8 cellular contexts compared by ENCODE assay signal in genomic region chr6:130020106-130020851, GRCh38. TPM values are rescaled to one million over a fixed set of nuclear protein-coding genes. Genes with fewer than 3 reads are reported as not detected.
DNase-seq lines count a peak whose midpoint lies in the region; ATAC-seq, FAIRE-seq and TF ChIP-seq lines count a peak whose summit lies in the region.

No MANE protein-coding gene starts in this region.

- H3K27ac ChIP-seq in GM23338 (ENCODE audit: low read depth) = no peak overlapping the region

- H3K36me3 ChIP-seq in GM23338 (ENCODE audit: insufficient read depth) = no peaks in the 10 kb centered on the region

- peaks cover 12% of the 10 kb centered on the region; the same call in 1 of the 2 replicates for H3K79me2 ChIP-seq in GM23338 (replicated peaks; ENCODE audit: insufficient read depth)

- ATAC-seq in GM23338 (peak; percentile 12), left colon (peak; percentile 32)
- peak; percentile 34 for ATAC-seq in central memory CD8-positive, alpha-beta T cell (replicated peaks; ENCODE audit: extremely low read depth, poor library complexity, severe bottlenecking)

- H3K27me3 Mint-ChIP-seq in GM23338 (ENCODE audit: insufficient read depth, low read depth, poor library complexity) = peaks cover 10% of the 10 kb centered on the region
- H3K27me3 Mint-ChIP-seq in central memory CD8-positive, alpha-beta T cell = no peaks in the 10 kb centered on the region

- H3K27ac Mint-ChIP-seq in GM23338 = no peak overlapping the region
- peak overlapping the region; percentile 74 for H3K27ac Mint-ChIP-seq in central memory CD8-positive, alpha-beta T cell (ENCODE audit: low read depth)

- 0 out of 2 replicates have a peak, but pooled peaks cover 8% of the 10 kb centered on the region for H3F3A ChIP-seq in GM23338 (replicated peaks; ENCODE audit: low read depth)

- H2AFZ ChIP-seq in GM23338 = peak overlapping the region; percentile 19

- peaks cover 8% of the 10 kb centered on the region for H3K4me1 ChIP-seq in GM23338 (ENCODE audit: insufficient read depth)

- peak overlapping the region; percentile 82 for H3K4me3 ChIP-seq in AG10803 (ENCODE audit: low read length)
- peak overlapping the region; percentile 66 for H3K4me3 ChIP-seq in GM23338

- H3K4me2 ChIP-seq in GM23338 = peak overlapping the region; percentile 80

- no peak for FAIRE-seq in H54 (lab: Jason Lieb, UNC)

- H3K4me3 Mint-ChIP-seq in GM23338 = peak overlapping the region; percentile 93
- peak overlapping the region; percentile 96 for H3K4me3 Mint-ChIP-seq in central memory CD8-positive, alpha-beta T cell

- intact Hi-C loops in left colon (cut with DNase I, micrococcal nuclease) = loop anchor here in 1 of 2 donors (10.0 kb wide), 1 partner anchor 415 kb away; no protein-coding TSS in a partner anchor

- H3K9me3 Mint-ChIP-seq in GM23338 = peaks cover 5% of the 10 kb centered on the region; the same call in 2 of the 3 replicates
- H3K9me3 Mint-ChIP-seq in central memory CD8-positive, alpha-beta T cell = no peaks in the 10 kb centered on the region

- no peak for TF ChIP-seq POLR2A in H54 (IDR thresholded peaks at IDR 0.05; ENCODE audit: low read depth, low read length)

- no peaks in the 10 kb centered on the region for H3K9me2 ChIP-seq in GM23338 (ENCODE audit: insufficient read depth)

- peaks cover 11% of the 10 kb centered on the region for H4K20me1 ChIP-seq in GM23338 (replicated peaks; ENCODE audit: insufficient read depth)

- H3K4me1 Mint-ChIP-seq in GM23338 = peaks cover 10% of the 10 kb centered on the region
- H3K4me1 Mint-ChIP-seq in central memory CD8-positive, alpha-beta T cell = peaks cover 22% of the 10 kb centered on the region

- H3K27me3 ChIP-seq in GM23338 (ENCODE audit: insufficient read depth) = peaks cover 7% of the 10 kb centered on the region

- peak; percentile 7 for DNase-seq in AG10803 (ENCODE audit: low read depth)
- peak; percentile 35 for DNase-seq in GM23338 (ENCODE audit: low spot score)
- DNase-seq in UCSD-AML1 (lab: John Stamatoyannopoulos, UW; ENCODE audit: unreplicated experiment) = peak; percentile 60
- peak; percentile 16 to 23 for DNase-seq in central memory CD8-positive, alpha-beta T cell (ENCODE audit: low spot score in 2 of 2)
- peak; percentile 31 to 55 for DNase-seq in left colon
- peak; percentile 30 for DNase-seq in stimulated activated CD4-positive, alpha-beta T cell treated with anti-CD3 and anti-CD28 coated beads, Interleukin-4, amount 100 ng/mL, for 24 hours
- DNase-seq in H54 (ENCODE audit: insufficient read length, low spot score) = no peak
- DNase-seq in HPDE6-E6E7 (ENCODE audit: extremely low spot score) = no peak

- H3K36me3 Mint-ChIP-seq in GM23338 (ENCODE audit: low read depth) = peaks cover 4% of the 10 kb centered on the region; the same call in 2 of the 3 replicates
- peaks cover 19% of the 10 kb centered on the region for H3K36me3 Mint-ChIP-seq in central memory CD8-positive, alpha-beta T cell (ENCODE audit: insufficient read depth)

- TF ChIP-seq CTCF in AG10803 (conservative IDR thresholded peaks at IDR 0.05; ENCODE audit: low read length) (no peak), GM23338 (conservative IDR thresholded peaks at IDR 0.05; ENCODE audit: low read depth in 2 of 2) (no peak)

TF ChIP-seq in GM23338, 12 proteins besides CTCF, POLR2A, EP300 and RAD21:
- TF ChIP-seq CREB1 (CRISPR knock-in tag; IDR thresholded peaks at IDR 0.05; ENCODE audit: low read depth) (no peak), REST (IDR thresholded peaks at IDR 0.05; ENCODE audit: unreplicated experiment) (no peak)

RNA-seq across cellular contexts. Expression of gene L3MBTL3, which starts 1.9 kb away (rescaled TPM):
- total RNA-seq in GM23338 (2014; rRNA removed; shearing (Covaris generic)) = 11.2 and 12.1 TPM in 2 replicates
- polyA plus RNA-seq in GM23338 (2016; fragmentation: Nextera tagmentation; extraction: Ambion mirVana) = 7.9 and 8.7 TPM in 2 replicates
- 10 to 100 TPM in 1 of 2 donors, 1 to 10 TPM in 1; 8.4 to 14.9 TPM for total RNA-seq in left colon

Comparison
In these comparisons a context has a peak if more than half of its experiments do, and no peak if none do; other contexts are left out.
1. DNase-seq: peak in AG10803 (single experiment), GM23338 (single experiment), UCSD-AML1 (single experiment), central memory CD8-positive, alpha-beta T cell (2 of 2), left colon (2 of 2) and stimulated activated CD4-positive, alpha-beta T cell treated with anti-CD3 and anti-CD28 coated beads, Interleukin-4, amount 100 ng/mL, for 24 hours (single experiment); none in H54 (single experiment) and HPDE6-E6E7 (single experiment).
2. Peak in every context shown above with its lines, with median percentiles within 50 percentile points of each other: ATAC-seq.